Comparison of ENCODE assay signal across 16 cellular contexts in the genomic region with DNA sequence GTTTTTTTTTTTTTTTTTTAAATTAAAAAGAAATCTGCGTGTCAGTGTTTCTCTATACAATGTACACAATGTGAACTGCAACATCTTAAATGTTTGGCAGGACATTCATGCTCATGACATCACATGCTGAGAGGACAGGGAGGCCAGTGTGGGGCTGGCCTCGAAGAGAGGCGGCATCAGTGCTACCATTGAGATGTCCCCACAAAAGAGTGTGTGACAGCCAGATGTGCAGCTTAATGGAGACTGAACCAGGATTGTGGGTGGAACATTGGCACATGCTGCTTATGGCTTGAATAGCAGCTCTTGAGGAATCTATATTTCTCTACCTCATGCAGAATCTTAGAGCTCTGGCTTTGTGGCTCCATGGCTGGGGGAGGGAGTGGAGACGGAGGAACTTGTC. TPM values are rescaled to one million over a fixed set of nuclear protein-coding genes. Genes with fewer than 3 reads are reported as not detected.
"Had no signal": no experiment of that assay in that cellular context is flagged by ENCODE, and none has a peak within 500 bp of the region (broad histone marks: within the 10 kb centered on the region; RNA-seq: fewer than 3 reads in every experiment).

No MANE protein-coding gene starts in this region.

- H3K36me3 Mint-ChIP-seq: activated CD8-positive, alpha-beta memory T cell treated with anti-CD3 and anti-CD28 coated beads, Interleukin-2, amount 10 ng/mL, durations not matched to agents 7 days and 5 days; activated naive CD4-positive, alpha-beta T cell treated with anti-CD3 and anti-CD28 coated beads, Interleukin-2, amount 50 U/mL, for 72 hours had no signal

- H3K9me3 Mint-ChIP-seq: activated naive CD4-positive, alpha-beta T cell treated with anti-CD3 and anti-CD28 coated beads, Interleukin-2, amount 50 U/mL, for 72 hours; activated T-cell treated with anti-CD3 and anti-CD28 coated beads, Interleukin-2, amount 50 U/mL, for 24 hours; nephron; T-helper 2 cell treated with Interferon-gamma antibody and Interleukin-4, amounts not matched to agents 5 μg/mL and 100 μg/mL, for 36 hours had no signal

- H3K4me1 Mint-ChIP-seq: nephron had no signal

- H3K27me3 ChIP-seq: ascending aorta, gastrocnemius medialis, hepatocyte, pancreas, transverse colon had no signal

- H3K36me3 ChIP-seq: ascending aorta, gastrocnemius medialis, pancreas, transverse colon had no signal

- H3K27ac Mint-ChIP-seq: activated CD8-positive, alpha-beta memory T cell treated with anti-CD3 and anti-CD28 coated beads, Interleukin-2, amount 10 ng/mL, durations not matched to agents 7 days and 5 days; activated naive CD4-positive, alpha-beta T cell treated with anti-CD3 and anti-CD28 coated beads, Interleukin-2, amount 50 U/mL, for 72 hours; activated T-cell treated with anti-CD3 and anti-CD28 coated beads, Interleukin-2, amount 50 U/mL, for 24 hours; T-helper 2 cell treated with Interferon-gamma antibody and Interleukin-4, amounts not matched to agents 5 μg/mL and 100 μg/mL, for 36 hours had no signal

- DNase-seq: activated CD8-positive, alpha-beta memory T cell treated with anti-CD3 and anti-CD28 coated beads, Interleukin-2, amount 10 ng/mL, durations not matched to agents 7 days and 5 days; activated effector memory CD4-positive, alpha-beta T cell treated with Interleukin-2 at 50 U/mL for 16 hours; activated T-cell treated with anti-CD3 and anti-CD28 coated beads, Interleukin-2, amount 50 U/mL, for 24 hours; gastrocnemius medialis; left colon; pancreas; SIG-M5; transverse colon had no signal

- H3K27ac ChIP-seq: ascending aorta, gastrocnemius medialis, hepatocyte, pancreas, skin epidermis, transverse colon had no signal

- H3K4me3 Mint-ChIP-seq: activated CD8-positive, alpha-beta memory T cell treated with anti-CD3 and anti-CD28 coated beads, Interleukin-2, amount 10 ng/mL, durations not matched to agents 7 days and 5 days; activated T-cell treated with anti-CD3 and anti-CD28 coated beads, Interleukin-2, amount 50 U/mL, for 24 hours; nephron; T-helper 2 cell treated with Interferon-gamma antibody and Interleukin-4, amounts not matched to agents 5 μg/mL and 100 μg/mL, for 36 hours had no signal

- H3K4me3 ChIP-seq: ascending aorta, gastrocnemius medialis, hepatocyte, lung, pancreas, skin epidermis, transverse colon had no signal

- ATAC-seq: activated CD4-positive, CD25-positive, alpha-beta regulatory T cell treated with anti-CD3 and anti-CD28 coated beads, Interleukin-2, amount 50 U/mL, for 24 hours; activated CD8-positive, alpha-beta memory T cell treated with anti-CD3 and anti-CD28 coated beads, Interleukin-2, amount 10 ng/mL, durations not matched to agents 7 days and 5 days; activated naive CD4-positive, alpha-beta T cell treated with anti-CD3 and anti-CD28 coated beads, Interleukin-2, amount 50 U/mL, for 72 hours; gastrocnemius medialis; left colon; pancreas had no signal

- H3K4me1 ChIP-seq: ascending aorta, gastrocnemius medialis, pancreas, transverse colon had no signal

- H3K9me3 ChIP-seq: ascending aorta, gastrocnemius medialis, pancreas, transverse colon had no signal

RNA-seq across cellular contexts. Expression of a gene that starts 18.5 kb away (rescaled TPM):
- total RNA-seq: activated naive CD4-positive, alpha-beta T cell treated with anti-CD3 and anti-CD28 coated beads, Interleukin-2, amount 50 U/mL, for 72 hours had no signal
